In genomic region chr5:141849371-141850182, GRCh38 we compare ENCODE assay signal across 8 cellular contexts. TPM values are rescaled to one million over a fixed set of nuclear protein-coding genes. Genes with fewer than 3 reads are reported as not detected.
DNase-seq lines count a peak whose midpoint lies in the region; ATAC-seq, FAIRE-seq and TF ChIP-seq lines count a peak whose summit lies in the region.

No MANE protein-coding gene starts in this region.

- CTCF ChIA-PET in CD8-positive, alpha-beta memory T cell (lab: Charles Lee): interaction anchor here (0.9 to 2.1 kb wide), 3 partner anchors 30 to 158 kb away, joined by 3 to 10 read pairs (median 3); partner anchors contain the start of gene PCDH1
- CTCF ChIA-PET in PC-9 (lab: Charles Lee): interaction anchor here (0.5 to 0.6 kb wide), 2 partner anchors 26 to 29 kb away, joined by 3 to 14 read pairs; partner anchors contain the start of gene PCDH1

- peak overlapping the region; percentile 86 to 96 (median 89) for H3K4me3 Mint-ChIP-seq in CD8-positive, alpha-beta memory T cell
- peak overlapping the region; percentile 86 for H3K4me3 Mint-ChIP-seq in activated T-helper 1 cell treated with anti-CD3 and anti-CD28 coated beads, Interleukin-12 subunit alpha, Interleukin-12 subunit beta, Interleukin-2, Interleukin-4 antibody, amounts not matched to agents 30 ng/mL and 10 ng/mL and 1 ng/mL, durations not matched to agents 14 hours and 24 hours and 36 hours
- peak overlapping the region; percentile 82 to 93 (median 87) for H3K4me3 Mint-ChIP-seq in naive thymus-derived CD8-positive, alpha-beta T cell
- peak overlapping the region; percentile 85 to 88 for H3K4me3 Mint-ChIP-seq in stimulated activated naive B cell treated with anti-CD40 and anti-IgM and Interleukin-4, amounts not matched to agents 10 μg/mL and 1 μg/mL and 100 μg/mL, for 72 hours

- H3K9ac ChIP-seq in fibroblast of lung (ENCODE audit: insufficient read depth, low read length): peak overlapping the region; percentile 88

- peaks cover 0 to 6% (median 0%) of the 10 kb centered on the region in 3 donors for H3K36me3 Mint-ChIP-seq in CD8-positive, alpha-beta memory T cell
- H3K36me3 Mint-ChIP-seq in activated T-helper 1 cell treated with anti-CD3 and anti-CD28 coated beads, Interleukin-12 subunit alpha, Interleukin-12 subunit beta, Interleukin-2, Interleukin-4 antibody, amounts not matched to agents 30 ng/mL and 10 ng/mL and 1 ng/mL, durations not matched to agents 14 hours and 24 hours and 36 hours (ENCODE audit: low read depth): no peaks in the 10 kb centered on the region
- no peaks in the 10 kb centered on the region for H3K36me3 Mint-ChIP-seq in naive thymus-derived CD8-positive, alpha-beta T cell
- H3K36me3 Mint-ChIP-seq in stimulated activated naive B cell treated with anti-CD40 and anti-IgM and Interleukin-4, amounts not matched to agents 10 μg/mL and 1 μg/mL and 100 μg/mL, for 72 hours: peaks cover 0 to 4% of the 10 kb centered on the region in 2 donors

- H3K36me3 ChIP-seq in CD8-positive, alpha-beta memory T cell (ENCODE audit: insufficient read depth, low read length): no peaks in the 10 kb centered on the region
- H3K36me3 ChIP-seq in PC-9 (ENCODE audit: low read depth) (no peaks in the 10 kb centered on the region), fibroblast of lung (ENCODE audit: control insufficient read depth, insufficient read depth, low read length) (no peaks in the 10 kb centered on the region)

- H4K20me1 ChIP-seq in PC-9 (ENCODE audit: insufficient read depth): no peaks in the 10 kb centered on the region
- no peaks in the 10 kb centered on the region for H4K20me1 ChIP-seq in fibroblast of lung (ENCODE audit: control insufficient read depth, extremely low read depth, insufficient read depth, low read length)

- peaks cover 4 to 13% of the 10 kb centered on the region in 2 donors for H3K27me3 Mint-ChIP-seq in CD8-positive, alpha-beta memory T cell
- H3K27me3 Mint-ChIP-seq in activated T-helper 1 cell treated with anti-CD3 and anti-CD28 coated beads, Interleukin-12 subunit alpha, Interleukin-12 subunit beta, Interleukin-2, Interleukin-4 antibody, amounts not matched to agents 30 ng/mL and 10 ng/mL and 1 ng/mL, durations not matched to agents 14 hours and 24 hours and 36 hours (ENCODE audit: insufficient read depth): peaks cover 7% of the 10 kb centered on the region
- H3K27me3 Mint-ChIP-seq in naive thymus-derived CD8-positive, alpha-beta T cell: peaks cover 0 to 5% (median 1%) of the 10 kb centered on the region in 5 donors
- peaks cover 9 to 14% of the 10 kb centered on the region in 2 donors for H3K27me3 Mint-ChIP-seq in stimulated activated naive B cell treated with anti-CD40 and anti-IgM and Interleukin-4, amounts not matched to agents 10 μg/mL and 1 μg/mL and 100 μg/mL, for 72 hours

- no peak for TF ChIP-seq CTCF in PC-9 (conservative IDR thresholded peaks at IDR 0.05)
- no peak for TF ChIP-seq CTCF in fibroblast of lung (conservative IDR thresholded peaks at IDR 0.05 in 1 of 2, IDR thresholded peaks at IDR 0.05 in 1 of 2; ENCODE audit: low read depth in 1 of 2, low read length in 2 of 2)

- peaks cover 36% of the 10 kb centered on the region for H3F3A ChIP-seq in PC-9 (ENCODE audit: insufficient read depth, low read depth)

- peaks cover 7% of the 10 kb centered on the region for H3K4me1 ChIP-seq in CD8-positive, alpha-beta memory T cell (ENCODE audit: insufficient read depth, low read length)
- peaks cover 41% of the 10 kb centered on the region for H3K4me1 ChIP-seq in PC-9 (replicated peaks; ENCODE audit: insufficient read depth)
- peaks cover 3% of the 10 kb centered on the region for H3K4me1 ChIP-seq in fibroblast of lung (ENCODE audit: control insufficient read depth, extremely low read depth, insufficient read depth, low read length)

- H3K9me2 ChIP-seq in PC-9 (ENCODE audit: insufficient read depth): no peaks in the 10 kb centered on the region

- peak; percentile 85 for FAIRE-seq in HTR-8/SVneo (lab: Jason Lieb, UNC)

- peak overlapping the region; percentile 82 for H3K27ac ChIP-seq in CD8-positive, alpha-beta memory T cell (ENCODE audit: low read depth, low read length)
- H3K27ac ChIP-seq in PC-9 (peak overlapping the region; percentile 99), fibroblast of lung (ENCODE audit: insufficient read depth, low read length) (peak overlapping the region; percentile 84)

- POLR2A ChIA-PET in CD8-positive, alpha-beta memory T cell (lab: Charles Lee): interaction anchor here (0.6 to 1.7 kb wide), 6 partner anchors 30 to 156 kb away, joined by 3 to 6 read pairs (median 4); partner anchors contain the start of genes DELE1 and RNF14
- POLR2A ChIA-PET in PC-9 (lab: Charles Lee; ENCODE audit: unreplicated experiment): interaction anchor here (0.6 to 0.7 kb wide), 2 partner anchors 8 to 678 kb away, joined by 4 to 13 read pairs; no protein-coding TSS in a partner anchor
- POLR2A ChIA-PET in naive thymus-derived CD8-positive, alpha-beta T cell (lab: Charles Lee): interaction anchor here (0.5 to 2.1 kb wide), 13 partner anchors 29 to 245 kb away, joined by 3 to 17 read pairs (median 3); partner anchors contain the start of genes ARAP3, DELE1, HDAC3 and PCDH1

- intact Hi-C loops in PC-9 (cut with micrococcal nuclease; ENCODE audit: unreplicated experiment): loop anchor here (1.0 to 2.0 kb wide), 4 partner anchors 17 to 136 kb away; partner anchors contain the start of gene PCDH1
- intact Hi-C loops in activated T-helper 1 cell treated with anti-CD3 and anti-CD28 coated beads, Interleukin-12 subunit alpha, Interleukin-12 subunit beta, Interleukin-2, Interleukin-4 antibody, amounts not matched to agents 30 ng/mL and 10 ng/mL and 1 ng/mL, durations not matched to agents 14 hours and 24 hours and 36 hours (cut with micrococcal nuclease): loop anchor here (1.0 to 2.0 kb wide), 4 partner anchors 30 to 119 kb away; partner anchors contain the start of gene RNF14

- peaks cover 7 to 10% (median 9%) of the 10 kb centered on the region in 3 donors for H3K4me1 Mint-ChIP-seq in CD8-positive, alpha-beta memory T cell
- peaks cover 20% of the 10 kb centered on the region for H3K4me1 Mint-ChIP-seq in activated T-helper 1 cell treated with anti-CD3 and anti-CD28 coated beads, Interleukin-12 subunit alpha, Interleukin-12 subunit beta, Interleukin-2, Interleukin-4 antibody, amounts not matched to agents 30 ng/mL and 10 ng/mL and 1 ng/mL, durations not matched to agents 14 hours and 24 hours and 36 hours (ENCODE audit: low read depth)
- H3K4me1 Mint-ChIP-seq in naive thymus-derived CD8-positive, alpha-beta T cell: peaks cover 8 to 24% (median 13%) of the 10 kb centered on the region in 4 donors
- H3K4me1 Mint-ChIP-seq in stimulated activated naive B cell treated with anti-CD40 and anti-IgM and Interleukin-4, amounts not matched to agents 10 μg/mL and 1 μg/mL and 100 μg/mL, for 72 hours: peaks cover 17 to 24% of the 10 kb centered on the region in 2 donors

- peak overlapping the region; percentile 15 to 88 (median 81) for H3K27ac Mint-ChIP-seq in CD8-positive, alpha-beta memory T cell
- peak overlapping the region; percentile 86 for H3K27ac Mint-ChIP-seq in activated T-helper 1 cell treated with anti-CD3 and anti-CD28 coated beads, Interleukin-12 subunit alpha, Interleukin-12 subunit beta, Interleukin-2, Interleukin-4 antibody, amounts not matched to agents 30 ng/mL and 10 ng/mL and 1 ng/mL, durations not matched to agents 14 hours and 24 hours and 36 hours
- peak overlapping the region in 9 of 10 donors; percentile 60 to 92 (median 87) for H3K27ac Mint-ChIP-seq in naive thymus-derived CD8-positive, alpha-beta T cell
- H3K27ac Mint-ChIP-seq in stimulated activated naive B cell treated with anti-CD40 and anti-IgM and Interleukin-4, amounts not matched to agents 10 μg/mL and 1 μg/mL and 100 μg/mL, for 72 hours: peak overlapping the region; percentile 81

- DNase-seq in CD8-positive, alpha-beta memory T cell: peak; percentile 52 to 76 (median 60)
- DNase-seq in HTR-8/SVneo (ENCODE audit: insufficient read length, low spot score): peak; percentile 80
- DNase-seq in PC-9: peak; percentile 72 to 89
- DNase-seq in activated T-helper 1 cell treated with anti-CD3 and anti-CD28 coated beads, Interleukin-12 subunit alpha, Interleukin-12 subunit beta, Interleukin-2, Interleukin-4 antibody, amounts not matched to agents 30 ng/mL and 10 ng/mL and 1 ng/mL, durations not matched to agents 14 hours and 24 hours and 36 hours (ENCODE audit: low spot score): peak; percentile 69
- peak; percentile 58 to 67 for DNase-seq in fibroblast of lung (ENCODE audit: low read depth in 2 of 2)
- DNase-seq in naive thymus-derived CD8-positive, alpha-beta T cell: peak; percentile 39 to 77 (median 59)
- DNase-seq in stimulated activated naive B cell treated with anti-CD40 and anti-IgM and Interleukin-4, amounts not matched to agents 10 μg/mL and 1 μg/mL and 100 μg/mL, for 72 hours: peak; percentile 47

- H3K79me2 ChIP-seq in PC-9 (ENCODE audit: low read depth) (peaks cover 16% of the 10 kb centered on the region), fibroblast of lung (ENCODE audit: control insufficient read depth, insufficient read depth, low read length) (no peaks in the 10 kb centered on the region)

- no peaks in the 10 kb centered on the region for H3K27me3 ChIP-seq in CD8-positive, alpha-beta memory T cell (ENCODE audit: insufficient read depth, low read length, poor library complexity, severe bottlenecking)
- H3K27me3 ChIP-seq in PC-9 (ENCODE audit: insufficient read depth, low read depth): no peaks in the 10 kb centered on the region
- peaks cover 4% of the 10 kb centered on the region for H3K27me3 ChIP-seq in fibroblast of lung (ENCODE audit: control insufficient read depth, insufficient read depth, low read length)

- peak; percentile 69 for ATAC-seq in GM19467 (IDR thresholded peaks at IDR 0.05; ENCODE audit: unreplicated experiment)
- peak; percentile 72 to 78 for ATAC-seq in naive thymus-derived CD8-positive, alpha-beta T cell
- ATAC-seq in stimulated activated naive B cell treated with anti-CD40 and anti-IgM and Interleukin-4, amounts not matched to agents 10 μg/mL and 1 μg/mL and 100 μg/mL, for 72 hours (replicated peaks): peak; percentile 75 to 78

- peak overlapping the region; percentile 100 for H3K4me2 ChIP-seq in PC-9
- peak overlapping the region; percentile 98 for H3K4me2 ChIP-seq in fibroblast of lung (ENCODE audit: extremely low read depth, insufficient read depth, low read length)

- H2AFZ ChIP-seq in PC-9 (peak overlapping the region; percentile 55; the same call in 1 of the 2 replicates), fibroblast of lung (ENCODE audit: low read length) (peak overlapping the region; percentile 87)

- TSS peak; percentile 92 for BruUV-seq in PC-9 (replicated peaks; lab: Mats Ljungman, UMichigan)

- no peaks in the 10 kb centered on the region for H3K9me3 ChIP-seq in CD8-positive, alpha-beta memory T cell (ENCODE audit: low read length)
- H3K9me3 ChIP-seq in PC-9 (ENCODE audit: insufficient read depth, low read depth) (no peaks in the 10 kb centered on the region), fibroblast of lung (ENCODE audit: control insufficient read depth, insufficient read depth, low read depth, low read length) (no peaks in the 10 kb centered on the region)

- H3K4me3 ChIP-seq in CD8-positive, alpha-beta memory T cell (ENCODE audit: low read length): peak overlapping the region; percentile 91
- peak overlapping the region; percentile 98 for H3K4me3 ChIP-seq in PC-9
- H3K4me3 ChIP-seq in fibroblast of lung (replicated peaks in 1 of 4; ENCODE audit: control extremely low read depth in 1 of 4, insufficient read depth in 1 of 4, low read depth in 3 of 4, low read length in 4 of 4): peak overlapping the region; percentile 56 to 89 (median 84)

- no peaks in the 10 kb centered on the region for H3K9me3 Mint-ChIP-seq in CD8-positive, alpha-beta memory T cell
- H3K9me3 Mint-ChIP-seq in activated T-helper 1 cell treated with anti-CD3 and anti-CD28 coated beads, Interleukin-12 subunit alpha, Interleukin-12 subunit beta, Interleukin-2, Interleukin-4 antibody, amounts not matched to agents 30 ng/mL and 10 ng/mL and 1 ng/mL, durations not matched to agents 14 hours and 24 hours and 36 hours: no peaks in the 10 kb centered on the region
- H3K9me3 Mint-ChIP-seq in naive thymus-derived CD8-positive, alpha-beta T cell: no peaks in the 10 kb centered on the region
- no peaks in the 10 kb centered on the region for H3K9me3 Mint-ChIP-seq in stimulated activated naive B cell treated with anti-CD40 and anti-IgM and Interleukin-4, amounts not matched to agents 10 μg/mL and 1 μg/mL and 100 μg/mL, for 72 hours

RNA-seq across cellular contexts. Expression of gene PCDH1, which starts 28.6 kb away (rescaled TPM):
- not detected for total RNA-seq in CD8-positive, alpha-beta memory T cell
- 0.54 TPM for polyA plus RNA-seq in CD8-positive, alpha-beta memory T cell
- 88.5 and 101 TPM in 2 replicates for total RNA-seq in PC-9 (2021)
- total RNA-seq in activated T-helper 1 cell treated with anti-CD3 and anti-CD28 coated beads, Interleukin-12 subunit alpha, Interleukin-12 subunit beta, Interleukin-2, Interleukin-4 antibody, amounts not matched to agents 30 ng/mL and 10 ng/mL and 1 ng/mL, durations not matched to agents 14 hours and 24 hours and 36 hours: not detected in 2 replicates
- 0.66 and 2.3 TPM in 2 replicates for total RNA-seq in fibroblast of lung
- 0.09 and 1.6 TPM in 2 replicates for polyA plus RNA-seq in fibroblast of lung
- polyA plus RNA-seq in fibroblast of lung (2012): 0.08 and 1.5 TPM in 2 replicates
- polyA minus RNA-seq in fibroblast of lung (ENCODE audit: low replicate concordance): 11.4 TPM in 1 of 2 replicates, not detected in the other
- total RNA-seq in naive thymus-derived CD8-positive, alpha-beta T cell: not detected
- 1 to 10 TPM in 1 of 3 donors, under 1 TPM in 1, not detected in 1; 0.06 to 1.3 TPM for polyA plus RNA-seq in naive thymus-derived CD8-positive, alpha-beta T cell

Comparison
In these comparisons a context has a peak if more than half of its experiments do, and no peak if none do; other contexts are left out.
1. Peak in every context shown above with its lines: DNase-seq, ATAC-seq, H3K4me3 ChIP-seq and H3K27ac ChIP-seq.
2. RNA of gene PCDH1, which starts 28.6 kb away (total RNA-seq): 88.5 to 101 TPM in PC-9; 0.66 to 2.3 TPM in fibroblast of lung, not detected in naive thymus-derived CD8-positive, alpha-beta T cell, not detected in CD8-positive, alpha-beta memory T cell and not detected in activated T-helper 1 cell treated with anti-CD3 and anti-CD28 coated beads, Interleukin-12 subunit alpha, Interleukin-12 subunit beta, Interleukin-2, Interleukin-4 antibody, amounts not matched to agents 30 ng/mL and 10 ng/mL and 1 ng/mL, durations not matched to agents 14 hours and 24 hours and 36 hours; every median in the first group is over 10 times any median in the second.